Comparison of ENCODE assay signal across 8 cellular contexts in the genomic region with DNA sequence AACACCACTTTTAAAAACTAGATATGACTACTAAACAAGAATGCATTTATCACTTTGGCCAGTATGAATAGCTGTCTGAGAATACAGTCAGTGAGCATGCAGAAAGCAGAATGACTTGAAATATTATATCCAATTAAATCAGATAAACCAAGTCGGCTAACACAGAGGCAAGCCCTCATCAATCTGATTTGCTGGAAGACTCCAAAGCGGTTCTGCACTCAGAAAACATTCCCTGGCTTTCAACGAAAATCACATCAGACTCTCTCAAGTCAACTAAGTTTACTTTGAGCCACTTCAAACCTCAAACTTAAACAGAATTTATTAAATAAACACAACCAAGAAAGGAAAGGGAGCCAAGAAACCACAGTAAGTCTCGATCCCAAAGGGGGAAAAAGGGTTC. TPM values are rescaled to one million over a fixed set of nuclear protein-coding genes. Genes with fewer than 3 reads are reported as not detected.
DNase-seq lines count a peak whose midpoint lies in the region; ATAC-seq and TF ChIP-seq lines count a peak whose summit lies in the region.

No MANE protein-coding gene starts in this region.

- H3K4me1 ChIP-seq in right atrium auricular region (peaks cover 0 to 7% of the 10 kb centered on the region in 2 donors), lower lobe of right lung (peaks cover 52% of the 10 kb centered on the region)

- ATAC-seq in left ventricle myocardium superior: no peak
- ATAC-seq in lower lobe of right lung: peak in 1 of 2 donors; percentile 0
- ATAC-seq in HG02885 (IDR thresholded peaks at IDR 0.05; ENCODE audit: poor library complexity, unreplicated experiment): no peak

- H3K36me3 ChIP-seq in right atrium auricular region: no peaks in the 10 kb centered on the region
- no peaks in the 10 kb centered on the region for H3K36me3 ChIP-seq in lower lobe of right lung

- H3K27me3 ChIP-seq in right atrium auricular region (peaks cover 7 to 13% of the 10 kb centered on the region in 2 donors), lower lobe of right lung (ENCODE audit: low read depth) (no peaks in the 10 kb centered on the region)

- intact Hi-C loops in left ventricle myocardium superior (cut with micrococcal nuclease) (no loop called here), lower lobe of right lung (cut with DNase I) (loop anchor here (10.0 kb wide), 1 partner anchor 200 kb away; no protein-coding TSS in a partner anchor)

- no peak for TF ChIP-seq CTCF in right atrium auricular region (IDR thresholded peaks at IDR 0.05)
- no peak for TF ChIP-seq CTCF in astrocyte of the spinal cord (IDR thresholded peaks at IDR 0.05; ENCODE audit: low read depth, low read length)
- TF ChIP-seq CTCF in lower lobe of right lung (IDR thresholded peaks at IDR 0.05): no peak

- no peaks in the 10 kb centered on the region for H3K9me3 ChIP-seq in right atrium auricular region
- no peaks in the 10 kb centered on the region for H3K9me3 ChIP-seq in lower lobe of right lung

- H3K27ac ChIP-seq in right atrium auricular region (no peak overlapping the region), lower lobe of right lung (peak overlapping the region; percentile 86)

- in situ Hi-C loops in astrocyte of the spinal cord (cut with HindIII; ENCODE audit: low sequenced_read_pairs): no loop called here

- DNase-seq in right atrium auricular region (ENCODE audit: low spot score) (no peak), left ventricle myocardium superior (no peak), astrocyte of the spinal cord (ENCODE audit: low read depth, low spot score) (peak; percentile 61), lower lobe of right lung (no peak), NCI-H1930 (lab: John Stamatoyannopoulos, UW) (no peak), AG08395 (ENCODE audit: low spot score) (no peak), NCI-H1417 (lab: John Stamatoyannopoulos, UW) (no peak)

- H3K4me3 ChIP-seq in right atrium auricular region (peak overlapping the region; percentile 51 to 62), astrocyte of the spinal cord (ENCODE audit: low read depth, low read length) (peak overlapping the region; percentile 88), lower lobe of right lung (peak overlapping the region; percentile 76)

RNA-seq across cellular contexts. Expression of a gene that starts 1.4 kb away (rescaled TPM):
- total RNA-seq in right atrium auricular region: 1 to 10 TPM; 3.8 to 5.5 TPM
- 4.9 TPM for total RNA-seq in left ventricle myocardium superior
- total RNA-seq in lower lobe of right lung: 51.5 TPM
